Comparison of ENCODE assay signal across 8 cellular contexts in genomic region chr1:8822383-8823294, GRCh38. TPM values are rescaled to one million over a fixed set of nuclear protein-coding genes. Genes with fewer than 3 reads are reported as not detected.
A peak's percentile ranks its signal among the peaks of the same experiment; 100 is the strongest.
DNase-seq lines count a peak whose midpoint lies in the region; ATAC-seq and TF ChIP-seq lines count a peak whose summit lies in the region.

No MANE protein-coding gene starts in this region.

- in situ Hi-C loops in KBM-7 (cut with MboI; ENCODE audit: low pct_unique_long_range_greater_than_20kb, low sequenced_read_pairs) = no loop called here

- DNase-seq in KBM-7 = peak; percentile 69
- peak; percentile 67 for DNase-seq in SW480 (ENCODE audit: low spot score)
- no peak for DNase-seq in left ventricle myocardium inferior
- DNase-seq in tibial artery = peak; percentile 30 to 52
- no peak for DNase-seq in activated T-cell treated with anti-CD3 and anti-CD28 coated beads, Interleukin-2, amount 50 U/mL, for 48 hours

- H3K79me2 ChIP-seq in ACC112 (ENCODE audit: control insufficient read depth, insufficient read depth, low read length, unreplicated experiment) = no peaks in the 10 kb centered on the region

- H3K9me3 ChIP-seq in left ventricle myocardium inferior (replicated peaks) (no peaks in the 10 kb centered on the region), tibial artery (no peaks in the 10 kb centered on the region)

- intact Hi-C loops in left ventricle myocardium inferior (cut with micrococcal nuclease) (no loop called here), tibial artery (cut with DNase I; ENCODE audit: low total_unique reads) (no loop called here)

- H3K4me3 ChIP-seq in ACC112 (ENCODE audit: low read depth, low read length) = no peak overlapping the region
- H3K4me3 ChIP-seq in left ventricle myocardium inferior = peak overlapping the region; percentile 17
- H3K4me3 ChIP-seq in tibial artery = no peak overlapping the region

- H3K27ac ChIP-seq in ACC112 (ENCODE audit: low read depth, low read length) (peak overlapping the region; percentile 18; the same call in 1 of the 2 replicates), left ventricle myocardium inferior (replicated peaks) (peak overlapping the region; percentile 79), tibial artery (no peak overlapping the region)

- no peak overlapping the region for H2AFZ ChIP-seq in ACC112 (ENCODE audit: low read length, unreplicated experiment)

- TF ChIP-seq CTCF in left ventricle myocardium inferior (IDR thresholded peaks at IDR 0.05; ENCODE audit: borderline replicate concordance) (no peak), tibial artery (IDR thresholded peaks at IDR 0.05) (no peak)

- H3K4me1 ChIP-seq in ACC112 (ENCODE audit: control insufficient read depth, insufficient read depth, low read length, unreplicated experiment) (peaks cover 17% of the 10 kb centered on the region), left ventricle myocardium inferior (peaks cover 35% of the 10 kb centered on the region), tibial artery (peaks cover 0 to 10% (median 0%) of the 10 kb centered on the region in 4 donors)

- ATAC-seq in GM21576 (IDR thresholded peaks at IDR 0.05; ENCODE audit: unreplicated experiment) (no peak), HG02852 (IDR thresholded peaks at IDR 0.05; ENCODE audit: unreplicated experiment) (no peak)

- no peaks in the 10 kb centered on the region for H3K36me3 ChIP-seq in ACC112 (ENCODE audit: insufficient read depth, low read length)
- no peaks in the 10 kb centered on the region for H3K36me3 ChIP-seq in left ventricle myocardium inferior
- H3K36me3 ChIP-seq in tibial artery = no peaks in the 10 kb centered on the region

- H3K27me3 ChIP-seq in ACC112 (ENCODE audit: insufficient read depth, low read length) = no peaks in the 10 kb centered on the region
- H3K27me3 ChIP-seq in left ventricle myocardium inferior (ENCODE audit: low read depth) = no peaks in the 10 kb centered on the region
- H3K27me3 ChIP-seq in tibial artery = no peaks in the 10 kb centered on the region

RNA-seq across cellular contexts. Expression of gene RERE, which starts 5.2 kb away (rescaled TPM):
- total RNA-seq in left ventricle myocardium inferior = 141 TPM

RNA-seq across cellular contexts. Expression of gene ENO1, which starts 55.8 kb away (rescaled TPM):
- 124 TPM for total RNA-seq in left ventricle myocardium inferior

Comparison
In these comparisons a context has a peak if more than half of its experiments do, and no peak if none do; other contexts are left out.
1. H3K27ac ChIP-seq: peak in ACC112 (single experiment) and left ventricle myocardium inferior (single experiment); none in tibial artery (0 of 2).
2. DNase-seq: peak in KBM-7 (single experiment), SW480 (single experiment) and tibial artery (2 of 2); none in left ventricle myocardium inferior (single experiment) and activated T-cell treated with anti-CD3 and anti-CD28 coated beads, Interleukin-2, amount 50 U/mL, for 48 hours (0 of 2).